Comparison of ENCODE assay signal across 18 cellular contexts in genomic region chr10:2893991-2894390, GRCh38.
A peak's percentile ranks its signal among the peaks of the same experiment; 100 is the strongest.
DNase-seq lines count a peak whose midpoint lies in the region; ATAC-seq and TF ChIP-seq lines count a peak whose summit lies in the region.
"Had no signal": no experiment of that assay in that cellular context is flagged by ENCODE, and none has a peak within 500 bp of the region (broad histone marks: within the 10 kb centered on the region; RNA-seq: fewer than 3 reads in every experiment).

No MANE protein-coding gene starts in this region.

- no peaks in the 10 kb centered on the region for H3K4me1 ChIP-seq in GM23338 (ENCODE audit: insufficient read depth)
- H3K4me1 ChIP-seq: BE2C, Caco-2 had no signal

- H3K9me3 Mint-ChIP-seq in CD14-positive monocyte (peaks cover 0 to 2% (median 0%) of the 10 kb centered on the region in 7 donors), GM23338 (no peaks in the 10 kb centered on the region), osteocyte (ENCODE audit: unreplicated experiment) (no peaks in the 10 kb centered on the region)
- H3K9me3 Mint-ChIP-seq: CD4-positive, alpha-beta T cell; CD8-positive, alpha-beta T cell had no signal

- H3K27me3 Mint-ChIP-seq in CD14-positive monocyte (ENCODE audit: low read depth in 3 of 3) (no peaks in the 10 kb centered on the region), GM23338 (ENCODE audit: insufficient read depth, low read depth, poor library complexity) (no peaks in the 10 kb centered on the region), osteocyte (ENCODE audit: unreplicated experiment) (peaks cover 33% of the 10 kb centered on the region)
- H3K27me3 Mint-ChIP-seq: CD4-positive, alpha-beta T cell had no signal

- H3K36me3 ChIP-seq in GM23338 (ENCODE audit: insufficient read depth): no peaks in the 10 kb centered on the region
- H3K36me3 ChIP-seq: BE2C, BLaER1 had no signal

- no peak for ATAC-seq in GM23338
- ATAC-seq in GM18517 (IDR thresholded peaks at IDR 0.05; ENCODE audit: unreplicated experiment): no peak
- no peak for ATAC-seq in activated CD4-positive, CD25-positive, alpha-beta regulatory T cell treated with anti-CD3 and anti-CD28 coated beads, Interleukin-2, amount 50 U/mL, for 24 hours
- ATAC-seq: CD8-positive, alpha-beta T cell had no signal

- no peak overlapping the region for H3K4me2 ChIP-seq in GM23338
- H3K4me2 ChIP-seq: BLaER1 had no signal

- DNase-seq in CD14-positive monocyte (ENCODE audit: low spot score) (no peak), GM23338 (ENCODE audit: low spot score) (no peak), islet precursor cell (peak; percentile 30), osteocyte (ENCODE audit: extremely low spot score, unreplicated experiment) (peak; percentile 68)
- no peak for DNase-seq in activated T-cell treated with anti-CD3 and anti-CD28 coated beads, Interleukin-2, amount 50 U/mL, for 48 hours
- DNase-seq: 8988T; ACHN; BE2C; C1 segment of cervical spinal cord; Caco-2; Calu3; CD4-positive, alpha-beta T cell; CD8-positive, alpha-beta T cell; DMS79 treated with DMSO at 0.1 percent for 48 hours; GF-D8 had no signal

- H3F3A ChIP-seq in GM23338 (replicated peaks; ENCODE audit: low read depth): no peaks in the 10 kb centered on the region

- H3K27ac Mint-ChIP-seq in CD14-positive monocyte (peak overlapping the region in 4 of 7 donors; percentile 26 to 80 (median 52)), GM23338 (no peak overlapping the region), osteocyte (ENCODE audit: unreplicated experiment) (no peak overlapping the region)
- H3K27ac Mint-ChIP-seq: CD4-positive, alpha-beta T cell; CD8-positive, alpha-beta T cell had no signal

- H3K36me3 Mint-ChIP-seq in CD14-positive monocyte (no peaks in the 10 kb centered on the region), GM23338 (ENCODE audit: low read depth) (no peaks in the 10 kb centered on the region), osteocyte (ENCODE audit: unreplicated experiment) (no peaks in the 10 kb centered on the region)
- H3K36me3 Mint-ChIP-seq: CD8-positive, alpha-beta T cell had no signal

- 0 out of 2 replicates have a peak overlapping the region, but pooled peaks have one; percentile 18 for H2AFZ ChIP-seq in GM23338

- intact Hi-C loops in CD14-positive monocyte (cut with micrococcal nuclease): no loop called here

- no peaks in the 10 kb centered on the region for H3K79me2 ChIP-seq in GM23338 (replicated peaks; ENCODE audit: insufficient read depth)

- TF ChIP-seq CTCF in CD14-positive monocyte (IDR thresholded peaks at IDR 0.05) (no peak), GM23338 (conservative IDR thresholded peaks at IDR 0.05; ENCODE audit: low read depth in 2 of 2) (no peak), osteocyte (IDR thresholded peaks at IDR 0.05) (no peak)

- H3K4me3 Mint-ChIP-seq in CD14-positive monocyte (no peak overlapping the region), GM23338 (no peak overlapping the region), osteocyte (ENCODE audit: unreplicated experiment) (no peak overlapping the region)
- H3K4me3 Mint-ChIP-seq: CD4-positive, alpha-beta T cell; CD8-positive, alpha-beta T cell had no signal

- H3K9me2 ChIP-seq in GM23338 (ENCODE audit: insufficient read depth): no peaks in the 10 kb centered on the region

- no peak overlapping the region for H3K27ac ChIP-seq in GM23338 (ENCODE audit: low read depth)
- H3K27ac ChIP-seq: BLaER1 had no signal

- H3K4me3 ChIP-seq in GM23338: no peak overlapping the region
- H3K4me3 ChIP-seq: BLaER1 had no signal

- no peaks in the 10 kb centered on the region; the same call in 1 of the 2 replicates for H4K20me1 ChIP-seq in GM23338 (replicated peaks; ENCODE audit: insufficient read depth)
- H4K20me1 ChIP-seq: BLaER1 had no signal

- H3K27me3 ChIP-seq in GM23338 (ENCODE audit: insufficient read depth): no peaks in the 10 kb centered on the region
- H3K27me3 ChIP-seq: BLaER1 had no signal

- H3K4me1 Mint-ChIP-seq in CD14-positive monocyte (peaks cover 30% of the 10 kb centered on the region), GM23338 (peaks cover 7% of the 10 kb centered on the region), osteocyte (ENCODE audit: unreplicated experiment) (no peaks in the 10 kb centered on the region)

TF ChIP-seq in GM23338, 12 proteins besides CTCF, POLR2A, EP300 and RAD21 (continues in another document):
- no peak for TF ChIP-seq NANOG (IDR thresholded peaks at IDR 0.05; ENCODE audit: borderline replicate concordance)
- TF ChIP-seq EZH2phosphoT487 (IDR thresholded peaks at IDR 0.05; ENCODE audit: unreplicated experiment): no peak
- TF ChIP-seq, protein P1, sequence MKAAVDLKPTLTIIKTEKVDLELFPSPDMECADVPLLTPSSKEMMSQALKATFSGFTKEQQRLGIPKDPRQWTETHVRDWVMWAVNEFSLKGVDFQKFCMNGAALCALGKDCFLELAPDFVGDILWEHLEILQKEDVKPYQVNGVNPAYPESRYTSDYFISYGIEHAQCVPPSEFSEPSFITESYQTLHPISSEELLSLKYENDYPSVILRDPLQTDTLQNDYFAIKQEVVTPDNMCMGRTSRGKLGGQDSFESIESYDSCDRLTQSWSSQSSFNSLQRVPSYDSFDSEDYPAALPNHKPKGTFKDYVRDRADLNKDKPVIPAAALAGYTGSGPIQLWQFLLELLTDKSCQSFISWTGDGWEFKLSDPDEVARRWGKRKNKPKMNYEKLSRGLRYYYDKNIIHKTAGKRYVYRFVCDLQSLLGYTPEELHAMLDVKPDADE (IDR thresholded peaks at IDR 0.05): no peak
- no peak for TF ChIP-seq JUNB (IDR thresholded peaks at IDR 0.05; ENCODE audit: unreplicated experiment)
- no peak for TF ChIP-seq POLR2AphosphoS5 (IDR thresholded peaks at IDR 0.05; ENCODE audit: low read depth)
- no peak for TF ChIP-seq EZH2 (IDR thresholded peaks at IDR 0.05; ENCODE audit: low read depth, unreplicated experiment)
- no peak for TF ChIP-seq STAT1 (IDR thresholded peaks at IDR 0.05; ENCODE audit: unreplicated experiment)
- no peak for TF ChIP-seq REST (IDR thresholded peaks at IDR 0.05; ENCODE audit: unreplicated experiment)
- TF ChIP-seq CREB1 (CRISPR knock-in tag; IDR thresholded peaks at IDR 0.05; ENCODE audit: low read depth): no peak
- TF ChIP-seq ZNF331 (CRISPR knock-in tag; IDR thresholded peaks at IDR 0.05; ENCODE audit: low read depth): no peak
- no peak for TF ChIP-seq ZNF114 (CRISPR knock-in tag; IDR thresholded peaks at IDR 0.05)

Comparison
In these comparisons a context has a peak if more than half of its experiments do, and no peak if none do; other contexts are left out.
1. DNase-seq: peak in islet precursor cell (single experiment) and osteocyte (single experiment); none in CD14-positive monocyte (single experiment), GM23338 (single experiment) and activated T-cell treated with anti-CD3 and anti-CD28 coated beads, Interleukin-2, amount 50 U/mL, for 48 hours (0 of 2).
2. H3K27ac Mint-ChIP-seq: peak in CD14-positive monocyte (4 of 7); none in GM23338 (single experiment) and osteocyte (single experiment).